8 cellular contexts compared by ENCODE assay signal in genomic region chr14:73759183-73759713, GRCh38. TPM values are rescaled to one million over a fixed set of nuclear protein-coding genes. Genes with fewer than 3 reads are reported as not detected.
DNase-seq lines count a peak whose midpoint lies in the region; ATAC-seq and TF ChIP-seq lines count a peak whose summit lies in the region.

No MANE protein-coding gene starts in this region.

- H3K27me3 ChIP-seq in psoas muscle (ENCODE audit: insufficient read depth in 3 of 3, low read length in 2 of 3), result no peaks in the 10 kb centered on the region

- peak; percentile 13 for TF ChIP-seq CTCF in psoas muscle (IDR thresholded peaks at IDR 0.05)

- H3K9me3 ChIP-seq in psoas muscle, result no peaks in the 10 kb centered on the region

- H3K4me3 ChIP-seq in psoas muscle, result peak overlapping the region; percentile 78

- H3K4me1 ChIP-seq in psoas muscle, result peaks cover 86% of the 10 kb centered on the region

- peak in 2 of 4 donors; percentile 2 to 6 for ATAC-seq in psoas muscle

- 0 to 1% (median 0%) methylated on average over 23 to 70 of the region's 71 CpGs for WGBS in psoas muscle, 3 donors

- DNase-seq in SIG-M5 treated with dmso at 0.1 percent for 504 hours (lab: John Stamatoyannopoulos, UW; ENCODE audit: unreplicated experiment), result peak; percentile 43
- no peak for DNase-seq in SIG-M5 (lab: John Stamatoyannopoulos, UW)
- peak; percentile 47 for DNase-seq in RKO (ENCODE audit: low spot score)
- DNase-seq in astrocyte of the hippocampus (ENCODE audit: low read depth, low spot score), result peak; percentile 80
- peak; percentile 78 for DNase-seq in hepatic stellate cell (ENCODE audit: low spot score)
- DNase-seq in psoas muscle, result peak; percentile 83 to 90
- no peak for DNase-seq in Kasumi-1 (lab: John Stamatoyannopoulos, UW)
- DNase-seq in DMS114 treated with DMSO at 0.1 percent for 48 hours (lab: John Stamatoyannopoulos, UW; ENCODE audit: unreplicated experiment), result no peak

- intact Hi-C loops in psoas muscle (cut with DNase I), result loop anchor here in 1 of 2 donors (2.0 kb wide), 2 partner anchors 28 to 34 kb away; no protein-coding TSS in a partner anchor

- peak overlapping the region; percentile 96 for H3K27ac ChIP-seq in psoas muscle

- H3K36me3 ChIP-seq in psoas muscle (ENCODE audit: insufficient read depth in 1 of 2, low read depth in 1 of 2), result no peaks in the 10 kb centered on the region

RNA-seq across cellular contexts. Expression of gene PNMA1, which starts 45.1 kb away (rescaled TPM):
- 10 to 100 TPM in 3 of 4 donors, 1 to 10 TPM in 1; 9.3 to 27.0 (median 17.0) TPM for total RNA-seq in psoas muscle
- 10 to 100 TPM; 11.0 to 28.8 (median 19.6) TPM for polyA plus RNA-seq in psoas muscle

Comparison
In these comparisons a context has a peak if more than half of its experiments do, and no peak if none do; other contexts are left out.
1. DNase-seq: peak in SIG-M5 treated with dmso at 0.1 percent for 504 hours (single experiment), RKO (single experiment), astrocyte of the hippocampus (single experiment), hepatic stellate cell (single experiment) and psoas muscle (2 of 2); none in SIG-M5 (single experiment), Kasumi-1 (0 of 2) and DMS114 treated with DMSO at 0.1 percent for 48 hours (single experiment).